8 cellular contexts compared by ENCODE assay signal in genomic region chr1:25267288-25268142, GRCh38. TPM values are rescaled to one million over a fixed set of nuclear protein-coding genes. Genes with fewer than 3 reads are reported as not detected.
A peak's percentile ranks its signal among the peaks of the same experiment; 100 is the strongest.
DNase-seq lines count a peak whose midpoint lies in the region; ATAC-seq, FAIRE-seq and TF ChIP-seq lines count a peak whose summit lies in the region.
"Not testable (repeated sequence)": the region's sequence is repeated elsewhere in the genome, so short reads cannot be mapped to it uniquely, and the experiment has no call there.

No MANE protein-coding gene starts in this region.

- not testable (repeated sequence) for H4K20me1 ChIP-seq in DOHH2 (ENCODE audit: control insufficient read depth, insufficient read depth, low read depth, low read length); KMS-11 (ENCODE audit: insufficient read depth)

- peaks cover 16% of the 10 kb centered on the region for H3K4me1 Mint-ChIP-seq in activated T-helper 1 cell treated with anti-CD3 and anti-CD28 coated beads, Interleukin-12 subunit alpha, Interleukin-12 subunit beta, Interleukin-2, Interleukin-4 antibody, amounts not matched to agents 30 ng/mL and 10 ng/mL and 1 ng/mL, durations not matched to agents 14 hours and 24 hours and 36 hours (ENCODE audit: low read depth)
- not testable (repeated sequence) for H3K4me1 Mint-ChIP-seq in natural killer cell treated with Interleukin-12 subunit alpha and Interleukin-12 subunit beta and Interleukin-15 and Interleukin-18, amount 100 ng/mL, for 72 hours (ENCODE audit: low read depth in 2 of 2)

- not testable (repeated sequence) for H3K79me2 ChIP-seq in DOHH2 (ENCODE audit: control insufficient read depth, low read length); KMS-11 (ENCODE audit: insufficient read depth, low read depth)

- H3K27ac ChIP-seq in DOHH2 (ENCODE audit: low read depth, low read length) = peak overlapping the region; percentile 37; the same call in 1 of the 2 replicates
- peak overlapping the region; percentile 80 for H3K27ac ChIP-seq in KMS-11
- peak overlapping the region; percentile 34 for H3K27ac ChIP-seq in RWPE2 (ENCODE audit: poor library complexity, severe bottlenecking)

- not testable (repeated sequence) for H3F3A ChIP-seq in DOHH2 (ENCODE audit: control insufficient read depth, insufficient read depth)

- ATAC-seq in RWPE2 (ENCODE audit: low read depth) (peak; percentile 84), esophagus mucosa (peak; percentile 97)
- ATAC-seq in natural killer cell treated with Interleukin-12 subunit alpha and Interleukin-12 subunit beta and Interleukin-15 and Interleukin-18, amount 100 ng/mL, for 72 hours = peak; percentile 91 to 97

- not testable (repeated sequence) for H3K9me2 ChIP-seq in DOHH2 (replicated peaks; ENCODE audit: control insufficient read depth, low read length)

- peak overlapping the region; percentile 64; the same call in 1 of the 2 replicates for H2AFZ ChIP-seq in KMS-11 (ENCODE audit: low read depth)

- H3K9me3 Mint-ChIP-seq in activated T-helper 1 cell treated with anti-CD3 and anti-CD28 coated beads, Interleukin-12 subunit alpha, Interleukin-12 subunit beta, Interleukin-2, Interleukin-4 antibody, amounts not matched to agents 30 ng/mL and 10 ng/mL and 1 ng/mL, durations not matched to agents 14 hours and 24 hours and 36 hours; natural killer cell treated with Interleukin-12 subunit alpha and Interleukin-12 subunit beta and Interleukin-15 and Interleukin-18, amount 100 ng/mL, for 72 hours: not testable (repeated sequence)

- H3K4me2 ChIP-seq in DOHH2 (ENCODE audit: low read length) = peak overlapping the region; percentile 58
- peak overlapping the region; percentile 55 for H3K4me2 ChIP-seq in KMS-11

- peak overlapping the region; percentile 78 for H3K4me3 Mint-ChIP-seq in activated T-helper 1 cell treated with anti-CD3 and anti-CD28 coated beads, Interleukin-12 subunit alpha, Interleukin-12 subunit beta, Interleukin-2, Interleukin-4 antibody, amounts not matched to agents 30 ng/mL and 10 ng/mL and 1 ng/mL, durations not matched to agents 14 hours and 24 hours and 36 hours
- H3K4me3 Mint-ChIP-seq in natural killer cell treated with Interleukin-12 subunit alpha and Interleukin-12 subunit beta and Interleukin-15 and Interleukin-18, amount 100 ng/mL, for 72 hours = peak overlapping the region; percentile 85

- not testable (repeated sequence) for TF ChIP-seq CTCF in DOHH2 (IDR thresholded peaks at IDR 0.05; ENCODE audit: low read depth, low read length, poor library complexity, severe bottlenecking); KMS-11 (conservative IDR thresholded peaks at IDR 0.05; ENCODE audit: low read depth, low read length); RWPE2 (IDR thresholded peaks at IDR 0.05; ENCODE audit: poor library complexity, severe bottlenecking)

- H3K4me1 ChIP-seq in DOHH2 (ENCODE audit: control insufficient read depth, low read length); KMS-11 (ENCODE audit: low read depth, poor library complexity, severe bottlenecking); RWPE2 (ENCODE audit: insufficient read depth, poor library complexity, severe bottlenecking): not testable (repeated sequence)

- H3K27ac Mint-ChIP-seq in activated T-helper 1 cell treated with anti-CD3 and anti-CD28 coated beads, Interleukin-12 subunit alpha, Interleukin-12 subunit beta, Interleukin-2, Interleukin-4 antibody, amounts not matched to agents 30 ng/mL and 10 ng/mL and 1 ng/mL, durations not matched to agents 14 hours and 24 hours and 36 hours = peak overlapping the region; percentile 82
- H3K27ac Mint-ChIP-seq in natural killer cell treated with Interleukin-12 subunit alpha and Interleukin-12 subunit beta and Interleukin-15 and Interleukin-18, amount 100 ng/mL, for 72 hours = peak overlapping the region in 1 of 2 donors; percentile 78

- not testable (repeated sequence) for TF ChIP-seq POLR2A in H54 (IDR thresholded peaks at IDR 0.05; ENCODE audit: low read depth, low read length)

- peak overlapping the region; percentile 58; the same call in 1 of the 2 replicates for H3K9ac ChIP-seq in KMS-11

- intact Hi-C loops in activated T-helper 1 cell treated with anti-CD3 and anti-CD28 coated beads, Interleukin-12 subunit alpha, Interleukin-12 subunit beta, Interleukin-2, Interleukin-4 antibody, amounts not matched to agents 30 ng/mL and 10 ng/mL and 1 ng/mL, durations not matched to agents 14 hours and 24 hours and 36 hours (cut with micrococcal nuclease) = loop anchor here (1.0 to 5.0 kb wide), 3 partner anchors 20 to 70 kb away; partner anchors contain the start of genes RSRP1, SYF2 and TMEM50A

- not testable (repeated sequence) for DNase-seq in H54 (ENCODE audit: insufficient read length, low spot score); RWPE2 (ENCODE audit: low spot score); natural killer cell treated with Interleukin-12 subunit alpha and Interleukin-12 subunit beta and Interleukin-15 and Interleukin-18, amount 100 ng/mL, for 72 hours (ENCODE audit: low spot score)
- DNase-seq in activated T-helper 1 cell treated with anti-CD3 and anti-CD28 coated beads, Interleukin-12 subunit alpha, Interleukin-12 subunit beta, Interleukin-2, Interleukin-4 antibody, amounts not matched to agents 30 ng/mL and 10 ng/mL and 1 ng/mL, durations not matched to agents 14 hours and 24 hours and 36 hours (ENCODE audit: low spot score) = peak; percentile 84
- DNase-seq in stimulated activated CD8-positive, alpha-beta memory T cell treated with anti-CD3 and anti-CD28 coated beads, Interleukin-7, amount 100 ng/mL, for 48 hours (ENCODE audit: extremely low read depth in 1 of 2, low read depth in 1 of 2) = peak; percentile 74 to 80

- not testable (repeated sequence) for H3K36me3 ChIP-seq in DOHH2 (ENCODE audit: control insufficient read depth, low read length); KMS-11 (ENCODE audit: insufficient read depth); RWPE2 (ENCODE audit: low read depth)

- H3K4me3 ChIP-seq in DOHH2 (ENCODE audit: low read length) = peak overlapping the region; percentile 66
- H3K4me3 ChIP-seq in KMS-11 (IDR thresholded peaks at IDR 0.05; ENCODE audit: insufficient read depth, low read depth, low read length) = not testable (repeated sequence)
- peak overlapping the region; percentile 28 for H3K4me3 ChIP-seq in RWPE2 (ENCODE audit: severe bottlenecking)

- H3K36me3 Mint-ChIP-seq in activated T-helper 1 cell treated with anti-CD3 and anti-CD28 coated beads, Interleukin-12 subunit alpha, Interleukin-12 subunit beta, Interleukin-2, Interleukin-4 antibody, amounts not matched to agents 30 ng/mL and 10 ng/mL and 1 ng/mL, durations not matched to agents 14 hours and 24 hours and 36 hours (ENCODE audit: low read depth); natural killer cell treated with Interleukin-12 subunit alpha and Interleukin-12 subunit beta and Interleukin-15 and Interleukin-18, amount 100 ng/mL, for 72 hours: not testable (repeated sequence)

- not testable (repeated sequence) for H3K9me3 ChIP-seq in DOHH2 (ENCODE audit: control insufficient read depth, insufficient read depth, low read length); RWPE2 (ENCODE audit: severe bottlenecking)

- not testable (repeated sequence) for H3K27me3 Mint-ChIP-seq in activated T-helper 1 cell treated with anti-CD3 and anti-CD28 coated beads, Interleukin-12 subunit alpha, Interleukin-12 subunit beta, Interleukin-2, Interleukin-4 antibody, amounts not matched to agents 30 ng/mL and 10 ng/mL and 1 ng/mL, durations not matched to agents 14 hours and 24 hours and 36 hours (ENCODE audit: insufficient read depth); natural killer cell treated with Interleukin-12 subunit alpha and Interleukin-12 subunit beta and Interleukin-15 and Interleukin-18, amount 100 ng/mL, for 72 hours

- not testable (repeated sequence) for H3K27me3 ChIP-seq in DOHH2 (ENCODE audit: control insufficient read depth, low read length); KMS-11 (ENCODE audit: insufficient read depth, low read depth); RWPE2 (ENCODE audit: insufficient read depth, poor library complexity, severe bottlenecking)

- peak; percentile 23 for FAIRE-seq in H54 (lab: Jason Lieb, UNC)

RNA-seq across cellular contexts. Expression of gene RHD, which starts 4.8 kb away (rescaled TPM):
- total RNA-seq in activated T-helper 1 cell treated with anti-CD3 and anti-CD28 coated beads, Interleukin-12 subunit alpha, Interleukin-12 subunit beta, Interleukin-2, Interleukin-4 antibody, amounts not matched to agents 30 ng/mL and 10 ng/mL and 1 ng/mL, durations not matched to agents 14 hours and 24 hours and 36 hours = not detected in 2 replicates
- total RNA-seq in esophagus mucosa = not detected
- not detected for total RNA-seq in natural killer cell treated with Interleukin-12 subunit alpha and Interleukin-12 subunit beta and Interleukin-15 and Interleukin-18, amount 100 ng/mL, for 72 hours

RNA-seq across cellular contexts. Expression of gene RSRP1, which starts 20.3 kb away (rescaled TPM):
- 123 and 129 TPM in 2 replicates for total RNA-seq in activated T-helper 1 cell treated with anti-CD3 and anti-CD28 coated beads, Interleukin-12 subunit alpha, Interleukin-12 subunit beta, Interleukin-2, Interleukin-4 antibody, amounts not matched to agents 30 ng/mL and 10 ng/mL and 1 ng/mL, durations not matched to agents 14 hours and 24 hours and 36 hours
- total RNA-seq in esophagus mucosa = 38.1 TPM
- total RNA-seq in natural killer cell treated with Interleukin-12 subunit alpha and Interleukin-12 subunit beta and Interleukin-15 and Interleukin-18, amount 100 ng/mL, for 72 hours = 100 to 1,000 TPM; 117 to 171 TPM

RNA-seq across cellular contexts. Expression of gene SYF2, which starts 35.2 kb away (rescaled TPM):
- 40.7 and 41.4 TPM in 2 replicates for total RNA-seq in activated T-helper 1 cell treated with anti-CD3 and anti-CD28 coated beads, Interleukin-12 subunit alpha, Interleukin-12 subunit beta, Interleukin-2, Interleukin-4 antibody, amounts not matched to agents 30 ng/mL and 10 ng/mL and 1 ng/mL, durations not matched to agents 14 hours and 24 hours and 36 hours
- total RNA-seq in esophagus mucosa = 20.7 TPM
- total RNA-seq in natural killer cell treated with Interleukin-12 subunit alpha and Interleukin-12 subunit beta and Interleukin-15 and Interleukin-18, amount 100 ng/mL, for 72 hours = 10 to 100 TPM; 27.0 to 32.7 TPM
